Comparison of ENCODE assay signal across 1 cellular context in genomic region chr19:47994209-47994802, GRCh38.
TF ChIP-seq lines count a peak whose summit lies in the region.

ELSPBP1 (plus strand) TSS chr19:47994632; CDS start chr19:48008668, 14,036 bp downstream.

TF ChIP-seq in HEK293, 187 proteins besides CTCF, POLR2A, EP300 and RAD21 (continued from another document):
- TF ChIP-seq ZBTB26 (tag by site-specific recombination; optimal IDR thresholded peaks at IDR 0.05), result no peak
- TF ChIP-seq ZNF324 (tag by site-specific recombination; IDR thresholded peaks at IDR 0.05), result no peak
- TF ChIP-seq ZNF26 (tag by site-specific recombination; IDR thresholded peaks at IDR 0.05), result no peak
- TF ChIP-seq SALL2 (tag by site-specific recombination; IDR thresholded peaks at IDR 0.05; ENCODE audit: borderline replicate concordance), result no peak
- peak; percentile 98 for TF ChIP-seq HOXD13 (CRISPR knock-in tag; IDR thresholded peaks at IDR 0.05; ENCODE audit: borderline replicate concordance)
- no peak for TF ChIP-seq ZFP41 (tag by site-specific recombination; IDR thresholded peaks at IDR 0.05; ENCODE audit: borderline replicate concordance)
- no peak for TF ChIP-seq ZNF175 (tag by site-specific recombination; IDR thresholded peaks at IDR 0.05)
- no peak for TF ChIP-seq ZNF626 (tag by site-specific recombination; IDR thresholded peaks at IDR 0.05)
